In the genomic region with DNA sequence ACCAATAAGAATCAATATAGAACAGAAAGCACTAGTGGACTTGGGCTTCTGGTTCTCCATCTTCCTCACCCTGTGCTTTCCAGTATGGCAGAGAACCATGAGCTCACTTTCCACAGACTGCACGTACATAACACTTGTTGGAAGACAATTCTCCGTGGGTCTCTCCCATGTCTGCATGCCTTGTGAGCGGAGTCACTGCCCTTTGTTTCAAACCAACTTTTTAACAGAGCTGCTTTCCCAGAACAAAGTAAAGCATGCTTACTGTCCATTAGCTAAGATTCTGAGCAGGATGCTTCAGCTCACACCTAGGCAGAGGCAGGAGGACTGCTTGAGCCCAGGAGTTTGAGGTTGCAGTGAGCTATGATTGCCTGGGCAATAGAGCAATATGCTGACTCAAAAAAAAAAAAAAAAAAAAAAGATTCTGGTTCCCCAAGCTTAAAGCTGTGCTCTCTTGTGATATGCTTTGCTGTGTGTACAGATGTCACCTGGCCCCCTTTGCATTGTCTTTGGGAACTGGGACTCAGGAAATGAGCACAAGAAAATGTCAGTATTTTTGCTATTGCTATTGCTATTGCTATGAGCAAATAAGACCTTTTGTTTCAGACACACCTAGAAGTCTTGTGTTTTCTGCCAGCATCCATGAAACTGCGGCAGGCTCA, we compare ENCODE assay signal across 15 cellular contexts. TPM values are rescaled to one million over a fixed set of nuclear protein-coding genes. Genes with fewer than 3 reads are reported as not detected.
DNase-seq lines count a peak whose midpoint lies in the region; ATAC-seq, FAIRE-seq and TF ChIP-seq lines count a peak whose summit lies in the region.
"Had no signal": no experiment of that assay in that cellular context is flagged by ENCODE, and none has a peak within 500 bp of the region (broad histone marks: within the 10 kb centered on the region; RNA-seq: fewer than 3 reads in every experiment).

No MANE protein-coding gene starts in this region.

- H3K27me3 ChIP-seq in tibial nerve (no peaks in the 10 kb centered on the region), pancreas (no peaks in the 10 kb centered on the region), SJCRH30 (no peaks in the 10 kb centered on the region)
- H3K27me3 ChIP-seq: BLaER1, brain microvascular endothelial cell had no signal

- H3K27ac ChIP-seq in tibial nerve (peak overlapping the region in 3 of 4 donors; percentile 19 to 52 (median 23)), pancreas (no peak overlapping the region), SJCRH30 (no peak overlapping the region; the same call in 1 of the 2 replicates)
- H3K27ac ChIP-seq: BLaER1, brain microvascular endothelial cell, prostate gland had no signal

- no peak for FAIRE-seq in RCC 7860 (lab: Jason Lieb, UNC)
- no peak for FAIRE-seq in pancreas (lab: Jason Lieb, UNC)

- H3K9me3 ChIP-seq in tibial nerve = no peaks in the 10 kb centered on the region
- no peaks in the 10 kb centered on the region for H3K9me3 ChIP-seq in pancreas
- no peaks in the 10 kb centered on the region for H3K9me3 ChIP-seq in SJCRH30 (replicated peaks)
- H3K9me3 ChIP-seq: BLaER1, prostate gland had no signal

- TF ChIP-seq CTCF in tibial nerve (IDR thresholded peaks at IDR 0.05) (no peak), pancreas (IDR thresholded peaks at IDR 0.05) (no peak)

- no peak overlapping the region for H3K4me3 ChIP-seq in tibial nerve
- H3K4me3 ChIP-seq in pancreas = no peak overlapping the region
- no peak overlapping the region for H3K4me3 ChIP-seq in SJCRH30
- H3K4me3 ChIP-seq: BLaER1, prostate gland had no signal

- H3K36me3 ChIP-seq in tibial nerve = peaks cover 0 to 13% (median 0%) of the 10 kb centered on the region in 3 donors
- no peaks in the 10 kb centered on the region for H3K36me3 ChIP-seq in pancreas
- H3K36me3 ChIP-seq in SJCRH30 = no peaks in the 10 kb centered on the region
- H3K36me3 ChIP-seq: BLaER1, brain microvascular endothelial cell, prostate gland had no signal

- no peak for TF ChIP-seq POLR2A in tibial nerve (IDR thresholded peaks at IDR 0.05)

- 72 to 79% methylated on average over 4 of the region's 4 CpGs for WGBS in tibial nerve, 2 donors
- WGBS in pancreas, 2 donors = 95% methylated on average over 4 of the region's 4 CpGs

- H3K4me1 ChIP-seq in tibial nerve (peaks cover 0 to 39% (median 10%) of the 10 kb centered on the region in 4 donors), pancreas (peaks cover 0 to 3% (median 3%) of the 10 kb centered on the region in 3 donors), SJCRH30 (peaks cover 26% of the 10 kb centered on the region)
- H3K4me1 ChIP-seq: BLaER1, prostate gland had no signal

- peak; percentile 42 for DNase-seq in RCC 7860 (ENCODE audit: low spot score)
- DNase-seq in islet precursor cell = peak; percentile 82
- no peak for DNase-seq in tibial nerve (ENCODE audit: low spot score in 2 of 2)
- DNase-seq in SW 1271 (lab: John Stamatoyannopoulos, UW) = no peak
- no peak for DNase-seq in pancreas
- no peak for DNase-seq in SJCRH30
- DNase-seq: activated CD8-positive, alpha-beta memory T cell treated with anti-CD3 and anti-CD28 coated beads, Interleukin-2, amount 50 U/mL, for 48 hours; brain microvascular endothelial cell; DMS153; hypothalamus; NCI-H187 treated with DMSO at 0.1 percent for 48 hours; NCI-H524 treated with DMSO at 0.1 percent for 48 hours had no signal

- TF ChIP-seq EP300 in tibial nerve (IDR thresholded peaks at IDR 0.05) = no peak

- intact Hi-C loops in pancreas (cut with DNase I) = no loop called here

- ATAC-seq in HG02870 (IDR thresholded peaks at IDR 0.05; ENCODE audit: unreplicated experiment) (peak; percentile 35), pancreas (no peak)

RNA-seq across cellular contexts. Expression of gene PTGR2, which starts 54.6 kb away (rescaled TPM):
- total RNA-seq in tibial nerve (10 to 100 TPM in 1 of 4 donors, 1 to 10 TPM in 3; 6.3 to 12.9 (median 9.0) TPM), pancreas (1 to 10 TPM; 3.8 to 6.9 (median 5.2) TPM)
- polyA plus RNA-seq in pancreas = 1 to 10 TPM; 3.5 to 7.2 TPM
- 3.8 and 5.4 TPM in 2 replicates for total RNA-seq in SJCRH30 (2014; rRNA removed; shearing (Covaris generic))

Comparison
In these comparisons a context has a peak if more than half of its experiments do, and no peak if none do; other contexts are left out.
1. DNase-seq: peak in RCC 7860 (single experiment) and islet precursor cell (single experiment); none in tibial nerve (0 of 2), SW 1271 (0 of 2), pancreas (0 of 6) and SJCRH30 (0 of 2).
2. H3K27ac ChIP-seq: peak in tibial nerve (3 of 4); none in pancreas (0 of 4) and SJCRH30 (single experiment).